8 cellular contexts compared by ENCODE assay signal in the genomic region with DNA sequence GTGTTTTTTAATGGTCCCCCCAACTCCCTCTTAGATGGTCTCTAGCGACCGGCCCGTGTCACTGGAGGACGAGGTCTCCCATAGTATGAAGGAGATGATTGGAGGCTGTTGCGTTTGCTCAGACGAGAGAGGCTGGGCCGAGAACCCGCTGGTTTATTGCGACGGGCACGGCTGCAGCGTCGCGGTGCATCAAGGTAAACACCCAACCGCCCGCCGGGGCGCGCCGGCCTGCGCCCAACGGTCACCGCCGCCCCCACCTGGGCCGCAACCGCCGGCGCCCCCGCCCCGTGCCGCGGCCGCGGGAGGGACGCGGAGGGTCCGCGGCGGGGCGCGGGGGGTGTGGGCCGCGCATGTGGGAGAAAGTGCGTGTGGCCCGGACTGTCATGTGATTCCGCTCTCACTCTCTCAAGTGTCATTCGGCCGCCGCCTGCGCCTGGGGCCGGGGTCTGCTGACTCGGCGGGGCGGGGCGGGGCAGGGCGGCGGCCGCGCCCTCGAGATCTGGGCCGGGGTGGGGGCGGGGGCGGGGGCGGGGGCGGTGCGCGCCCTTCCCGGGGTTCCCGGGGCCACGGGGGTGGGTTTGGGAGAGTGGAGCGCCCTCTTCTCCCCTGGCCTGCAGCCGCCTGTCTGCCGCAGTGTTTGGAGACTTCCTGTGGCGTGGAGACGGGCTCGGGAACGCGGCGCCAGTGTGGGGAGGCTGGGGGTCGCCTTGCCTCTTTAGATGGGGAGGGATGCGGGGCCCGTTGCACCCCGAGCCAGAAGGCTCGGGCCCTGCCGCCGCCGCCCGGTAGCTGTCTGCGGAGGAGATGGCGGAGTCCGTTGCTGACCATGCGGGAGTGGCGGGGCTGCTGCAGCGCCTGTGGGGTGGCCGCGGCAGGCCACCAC. TPM values are rescaled to one million over a fixed set of nuclear protein-coding genes. Genes with fewer than 3 reads are reported as not detected.
DNase-seq lines count a peak whose midpoint lies in the region; ATAC-seq, FAIRE-seq and TF ChIP-seq lines count a peak whose summit lies in the region.

No MANE protein-coding gene starts in this region.

- H3K79me2 ChIP-seq in K562 (ENCODE audit: control insufficient read depth, insufficient read depth, low read length), result peaks cover 66% of the 10 kb centered on the region

- FAIRE-seq in K562 (lab: Jason Lieb, UNC), result no peak

- intact Hi-C loops in K562 (cut with micrococcal nuclease), result loop anchor here (5.0 kb wide), 2 partner anchors 38 to 692 kb away; no protein-coding TSS in a partner anchor
- intact Hi-C loops in gastrocnemius medialis (cut with DNase I; ENCODE audit: low total_unique reads), result loop anchor here (1.0 to 5.0 kb wide), 4 partner anchors 39 to 1022 kb away; partner anchors contain the start of gene COMMD3

- H3K9me3 ChIP-seq in K562 (replicated peaks; ENCODE audit: control insufficient read depth, insufficient read depth, low read depth, low read length), result no peaks in the 10 kb centered on the region
- H3K9me3 ChIP-seq in iPS-18a (ENCODE audit: control insufficient read depth, low read depth, low read length), result no peaks in the 10 kb centered on the region
- H3K9me3 ChIP-seq in gastrocnemius medialis, result no peaks in the 10 kb centered on the region

- H3K36me3 ChIP-seq in K562 (ENCODE audit: control insufficient read depth, insufficient read depth, low read length) (peaks cover 43% of the 10 kb centered on the region), iPS-18a (ENCODE audit: control insufficient read depth, low read depth, low read length) (peaks cover 16% of the 10 kb centered on the region), gastrocnemius medialis (peaks cover 0 to 20% of the 10 kb centered on the region in 2 donors)

- H3K27ac ChIP-seq in K562 (ENCODE audit: extremely low read depth, low read depth, low read length) (peak overlapping the region; percentile 96), iPS-18a (ENCODE audit: low read length) (no peak overlapping the region), gastrocnemius medialis (peak overlapping the region; percentile 90 to 100 (median 98))

- peak overlapping the region; percentile 60 for H3K4me3 ChIP-seq in K562
- H3K4me3 ChIP-seq in iPS-18a (ENCODE audit: low read length), result peak overlapping the region; percentile 68
- peak overlapping the region; percentile 77 to 98 (median 88) for H3K4me3 ChIP-seq in gastrocnemius medialis

- CTCF ChIA-PET in K562 (lab: Yijun Ruan, JAX; ENCODE audit: low intra/inter-chr PET ratio), result no interaction called here

- no peak for TF ChIP-seq RAD21 in K562 (CRISPR knock-in tag; conservative IDR thresholded peaks at IDR 0.05 in 1 of 2, IDR thresholded peaks at IDR 0.05 in 1 of 2)

- POLR2A ChIA-PET in K562 (lab: Yijun Ruan, JAX), result interaction anchor here (1.8 to 2.8 kb wide), 2 partner anchors 15 to 26 kb away, joined by 7 to 10 read pairs; no protein-coding TSS in a partner anchor

- peak; percentile 71 for DNase-seq in NCI-H82 (lab: John Stamatoyannopoulos, UW)
- DNase-seq in NCI-H82 treated with DMSO at 0.1 percent for 48 hours (lab: John Stamatoyannopoulos, UW; ENCODE audit: unreplicated experiment), result no peak
- DNase-seq in T1000 (lab: John Stamatoyannopoulos, UW), result peak; percentile 97
- peak; percentile 81 to 85 (median 82) for DNase-seq in K562 (ENCODE audit: extremely low read depth in 1 of 4, low spot score in 3 of 4)
- peak; percentile 73 to 75 for DNase-seq in gastrocnemius medialis
- no peak for DNase-seq in dedifferentiated amniotic fluid mesenchymal stem cell (ENCODE audit: extremely low spot score)

- TF ChIP-seq POLR2A in K562 (conservative IDR thresholded peaks at IDR 0.05) (no peak; the same call in 1 of the 2 replicates), gastrocnemius medialis (IDR thresholded peaks at IDR 0.05) (peak; percentile 45 to 66)

- no peak for TF ChIP-seq EP300 in K562 (IDR thresholded peaks at IDR 0.05; ENCODE audit: low read length)

- no peaks in the 10 kb centered on the region for H3K9me1 ChIP-seq in K562 (ENCODE audit: control insufficient read depth, insufficient read depth, low read length)

- no peaks in the 10 kb centered on the region for H4K20me1 ChIP-seq in K562 (replicated peaks; ENCODE audit: control insufficient read depth, insufficient read depth, low read length)

- BruUV-seq in K562 (replicated peaks; lab: Mats Ljungman, UMichigan), result no TSS peak

- 2% methylated on average over 45 of the region's 96 CpGs for WGBS in K562 (ENCODE audit: insufficient coverage, low coverage, missing lambda C conversion rate)

- peak overlapping the region; percentile 69 to 91 for H3K9ac ChIP-seq in K562 (ENCODE audit: insufficient read depth in 1 of 2, low read depth in 2 of 2, low read length in 2 of 2)
- H3K9ac ChIP-seq in iPS-18a (ENCODE audit: low read length), result peak overlapping the region; percentile 51

- no peaks in the 10 kb centered on the region for H3K27me3 ChIP-seq in K562 (ENCODE audit: control insufficient read depth in 2 of 2, insufficient read depth in 2 of 2, low read length in 2 of 2)
- H3K27me3 ChIP-seq in iPS-18a (ENCODE audit: control insufficient read depth, insufficient read depth, low read length), result no peaks in the 10 kb centered on the region
- no peaks in the 10 kb centered on the region for H3K27me3 ChIP-seq in gastrocnemius medialis

- peak overlapping the region; percentile 63 for H2AFZ ChIP-seq in K562 (ENCODE audit: low read depth, low read length)

- in situ Hi-C loops in K562 (cut with MboI), result no loop called here
- in situ Hi-C loops in gastrocnemius medialis (cut with MboI; ENCODE audit: low sequenced_read_pairs in 4 of 4), result no loop called here

- ATAC-seq in HG03521 (IDR thresholded peaks at IDR 0.05; ENCODE audit: unreplicated experiment) (peak; percentile 16), K562 (peak; percentile 42), gastrocnemius medialis (peak; percentile 39 to 57)

- H3K4me1 ChIP-seq in K562 (replicated peaks in 1 of 2; ENCODE audit: control insufficient read depth in 2 of 2, insufficient read depth in 2 of 2, low read length in 2 of 2) (peaks cover 8 to 11% of the 10 kb centered on the region in 2 experiments; a peak in 4 of 5 replicates), iPS-18a (ENCODE audit: control insufficient read depth, low read depth, low read length) (peaks cover 28% of the 10 kb centered on the region), gastrocnemius medialis (peaks cover 25% of the 10 kb centered on the region in 2 donors)

- TF ChIP-seq CTCF in K562 (IDR thresholded peaks at IDR 0.05 in 2 of 3, conservative IDR thresholded peaks at IDR 0.05 in 1 of 3; ENCODE audit: insufficient read depth in 2 of 3, low read depth in 1 of 3, low read length in 3 of 3) (0 out of 6 replicates have a peak, but pooled peaks of 1 of the 3 experiments have one; percentile 0), gastrocnemius medialis (IDR thresholded peaks at IDR 0.05 in 4 of 5, conservative IDR thresholded peaks at IDR 0.05 in 1 of 5) (peak in 1 of 5 experiments; percentile 32)

- peak overlapping the region; percentile 84 for H3K4me2 ChIP-seq in K562 (ENCODE audit: insufficient read depth, low read length)

RNA-seq across cellular contexts. Expression of gene MLLT10, which starts 0.8 kb away (rescaled TPM):
- total RNA-seq in K562 (2011; cell fraction: chromatin; rRNA removed; ENCODE audit: low replicate concordance), result 203 and 284 TPM in 2 replicates
- total RNA-seq in K562 (2011; cell fraction: nucleolus; rRNA removed), result 117 and 140 TPM in 2 replicates
- total RNA-seq in K562 (2011; cell fraction: nucleoplasm; rRNA removed), result 136 and 162 TPM in 2 replicates
- 65.3 and 69.9 TPM in 2 replicates for total RNA-seq in K562 (2014; rRNA removed)
- 58.5 and 59.7 TPM in 2 replicates for total RNA-seq in K562 (2014; rRNA removed; fragmentation: Illumina TruSeq; extraction: Trizol)
- total RNA-seq in K562 (2015; rRNA removed; fragmentation: Illumina TruSeq; extraction: Trizol), result 50.9 and 60.2 TPM in 2 replicates
- 58.7 and 64.2 TPM in 2 replicates for total RNA-seq in K562 (2021)
- 81.4 and 91.1 TPM in 2 replicates for polyA plus RNA-seq in K562 (2011; rRNA removed)
- polyA plus RNA-seq in K562 (2011; cell fraction: cytosol; rRNA removed), result 46.9 and 65.5 TPM in 2 replicates
- 106 and 111 TPM in 2 replicates for polyA plus RNA-seq in K562 (2011; cell fraction: nucleus; rRNA removed)
- polyA plus RNA-seq in K562 (2012), result 41.9 and 61.1 TPM in 2 replicates
- 58.4 and 65.2 TPM in 2 replicates for polyA plus RNA-seq in K562 (2014; fragmentation: Illumina TruSeq; extraction: Trizol)
- polyA plus RNA-seq in K562 (2014; fragmentation: Nextera tagmentation; extraction: Ambion mirVana), result 10 to 100 TPM; 18.8 to 25.8 TPM
- 55.5 and 73.7 TPM in 2 replicates for polyA plus RNA-seq in K562 (2014; rRNA removed)
- 118 and 129 TPM in 2 replicates for polyA minus RNA-seq in K562 (2011; rRNA and poly(A)+ RNA removed)
- polyA minus RNA-seq in K562 (2011; cell fraction: cytosol; rRNA and poly(A)+ RNA removed), result 14.8 and 32.9 TPM in 2 replicates
- polyA minus RNA-seq in K562 (2011; cell fraction: nucleus; rRNA and poly(A)+ RNA removed), result 104 and 111 TPM in 2 replicates
- total RNA-seq in gastrocnemius medialis, result 10 to 100 TPM; 13.6 to 26.6 (median 21.6) TPM

RNA-seq across cellular contexts. Expression of gene SKIDA1, which starts 9.4 kb away (rescaled TPM):
- total RNA-seq in K562 (2011; cell fraction: chromatin; rRNA removed; ENCODE audit: low replicate concordance), result 0.44 and 0.51 TPM in 2 replicates
- 0.26 and 0.50 TPM in 2 replicates for total RNA-seq in K562 (2011; cell fraction: nucleolus; rRNA removed)
- total RNA-seq in K562 (2011; cell fraction: nucleoplasm; rRNA removed), result 0.38 and 0.51 TPM in 2 replicates
- total RNA-seq in K562 (2014; rRNA removed) (0.09 and 0.24 TPM in 2 replicates), K562 (2014; rRNA removed; fragmentation: Illumina TruSeq; extraction: Trizol) (0.18 and 0.45 TPM in 2 replicates), K562 (2015; rRNA removed; fragmentation: Illumina TruSeq; extraction: Trizol) (0.36 and 0.49 TPM in 2 replicates), K562 (2021) (0.42 and 1.0 TPM in 2 replicates), gastrocnemius medialis (under 1 TPM in 1 of 4 donors, not detected in 3; 0.09 TPM)
- polyA plus RNA-seq in K562 (2011; rRNA removed) (0.34 and 1.1 TPM in 2 replicates), K562 (2014; fragmentation: Illumina TruSeq; extraction: Trizol) (0.35 and 0.59 TPM in 2 replicates), K562 (2014; fragmentation: Nextera tagmentation; extraction: Ambion mirVana) (under 1 TPM; 0.76 to 0.77 TPM), K562 (2014; rRNA removed) (0.05 and 1.4 TPM in 2 replicates)
- polyA plus RNA-seq in K562 (2011; cell fraction: cytosol; rRNA removed), result 0.06 and 0.18 TPM in 2 replicates
- 0.47 and 1.4 TPM in 2 replicates for polyA plus RNA-seq in K562 (2011; cell fraction: nucleus; rRNA removed)
- 0.25 and 0.42 TPM in 2 replicates for polyA plus RNA-seq in K562 (2012)
- 0.18 and 0.35 TPM in 2 replicates for polyA minus RNA-seq in K562 (2011; rRNA and poly(A)+ RNA removed)
- 1.1 TPM in 1 of 2 replicates, not detected in the other for polyA minus RNA-seq in K562 (2011; cell fraction: cytosol; rRNA and poly(A)+ RNA removed)
- polyA minus RNA-seq in K562 (2011; cell fraction: nucleus; rRNA and poly(A)+ RNA removed), result 0.22 and 0.40 TPM in 2 replicates

Comparison
In these comparisons a context has a peak if more than half of its experiments do, and no peak if none do; other contexts are left out.
1. DNase-seq: peak in NCI-H82 (single experiment), T1000 (single experiment), K562 (4 of 4) and gastrocnemius medialis (2 of 2); none in NCI-H82 treated with DMSO at 0.1 percent for 48 hours (single experiment) and dedifferentiated amniotic fluid mesenchymal stem cell (single experiment).
2. Peak in every context shown above with its lines, with median percentiles within 50 percentile points of each other: ATAC-seq and H3K4me3 ChIP-seq.